In the genomic region with DNA sequence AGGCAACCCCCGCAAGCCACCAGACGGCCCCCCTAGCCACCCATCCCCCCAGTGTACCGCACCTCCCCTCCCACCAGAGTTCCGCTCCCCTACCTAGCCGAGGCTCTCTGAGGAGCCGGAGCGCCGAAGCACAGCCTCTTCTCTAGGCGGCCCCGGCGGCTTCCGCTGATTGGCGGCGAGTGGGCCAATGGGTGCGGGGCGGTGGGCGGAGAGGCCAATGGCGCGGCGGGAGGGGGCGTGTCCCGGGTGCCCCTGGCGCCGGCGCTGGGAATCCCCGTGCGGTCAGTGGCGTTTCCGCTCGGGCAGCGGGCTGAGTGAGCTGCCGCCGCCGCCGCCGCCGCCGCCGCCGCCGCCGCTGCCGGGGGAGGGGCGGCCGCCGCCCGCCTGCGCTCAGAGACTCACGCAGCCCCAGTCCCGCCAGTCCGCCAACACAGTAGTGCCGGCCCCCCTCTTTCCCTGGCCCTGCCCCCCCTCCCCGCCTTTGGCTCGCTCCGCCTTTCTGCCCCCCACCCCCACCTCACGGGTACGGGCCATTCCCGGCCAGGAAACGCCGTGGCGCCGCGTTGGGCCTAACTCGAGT, we compare ENCODE assay signal across 8 cellular contexts. TPM values are rescaled to one million over a fixed set of nuclear protein-coding genes. Genes with fewer than 3 reads are reported as not detected.
DNase-seq lines count a peak whose midpoint lies in the region; ATAC-seq and TF ChIP-seq lines count a peak whose summit lies in the region.

A gene with protein sequence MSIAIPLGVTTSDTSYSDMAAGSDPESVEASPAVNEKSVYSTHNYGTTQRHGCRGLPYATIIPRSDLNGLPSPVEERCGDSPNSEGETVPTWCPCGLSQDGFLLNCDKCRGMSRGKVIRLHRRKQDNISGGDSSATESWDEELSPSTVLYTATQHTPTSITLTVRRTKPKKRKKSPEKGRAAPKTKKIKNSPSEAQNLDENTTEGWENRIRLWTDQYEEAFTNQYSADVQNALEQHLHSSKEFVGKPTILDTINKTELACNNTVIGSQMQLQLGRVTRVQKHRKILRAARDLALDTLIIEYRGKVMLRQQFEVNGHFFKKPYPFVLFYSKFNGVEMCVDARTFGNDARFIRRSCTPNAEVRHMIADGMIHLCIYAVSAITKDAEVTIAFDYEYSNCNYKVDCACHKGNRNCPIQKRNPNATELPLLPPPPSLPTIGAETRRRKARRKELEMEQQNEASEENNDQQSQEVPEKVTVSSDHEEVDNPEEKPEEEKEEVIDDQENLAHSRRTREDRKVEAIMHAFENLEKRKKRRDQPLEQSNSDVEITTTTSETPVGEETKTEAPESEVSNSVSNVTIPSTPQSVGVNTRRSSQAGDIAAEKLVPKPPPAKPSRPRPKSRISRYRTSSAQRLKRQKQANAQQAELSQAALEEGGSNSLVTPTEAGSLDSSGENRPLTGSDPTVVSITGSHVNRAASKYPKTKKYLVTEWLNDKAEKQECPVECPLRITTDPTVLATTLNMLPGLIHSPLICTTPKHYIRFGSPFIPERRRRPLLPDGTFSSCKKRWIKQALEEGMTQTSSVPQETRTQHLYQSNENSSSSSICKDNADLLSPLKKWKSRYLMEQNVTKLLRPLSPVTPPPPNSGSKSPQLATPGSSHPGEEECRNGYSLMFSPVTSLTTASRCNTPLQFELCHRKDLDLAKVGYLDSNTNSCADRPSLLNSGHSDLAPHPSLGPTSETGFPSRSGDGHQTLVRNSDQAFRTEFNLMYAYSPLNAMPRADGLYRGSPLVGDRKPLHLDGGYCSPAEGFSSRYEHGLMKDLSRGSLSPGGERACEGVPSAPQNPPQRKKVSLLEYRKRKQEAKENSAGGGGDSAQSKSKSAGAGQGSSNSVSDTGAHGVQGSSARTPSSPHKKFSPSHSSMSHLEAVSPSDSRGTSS (N-terminal part only) (plus strand): TSS at position 285 of the 580 bp plus-strand sequence. CDS start 31,324 bp downstream, outside the sequence.

- H3K27ac ChIP-seq in Peyer's patch (peak within 1 kb of the TSS; percentile 94 to 100 (median 98)), esophagus muscularis mucosa (replicated peaks in 1 of 4) (peak within 1 kb of the TSS; percentile 98 to 100 (median 99)), muscle layer of duodenum (ENCODE audit: low read length) (peak within 1 kb of the TSS; percentile 99)

- peak within 1 kb of the TSS; percentile 69 to 93 (median 80) for H3K4me3 ChIP-seq in Peyer's patch
- peak within 1 kb of the TSS; percentile 86 to 92 (median 90) for H3K4me3 ChIP-seq in esophagus muscularis mucosa
- peak within 1 kb of the TSS; percentile 77 to 96 for H3K4me3 ChIP-seq in muscle layer of duodenum (ENCODE audit: low read depth in 1 of 2, low read length in 2 of 2)

- no peak for TF ChIP-seq EP300 in esophagus muscularis mucosa (IDR thresholded peaks at IDR 0.05)

- H3K36me3 ChIP-seq in Peyer's patch: peaks cover 0 to 15% (median 0%) of the 10 kb centered on the region in 3 donors
- peaks cover 0 to 19% (median 8%) of the 10 kb centered on the region in 4 donors for H3K36me3 ChIP-seq in esophagus muscularis mucosa
- H3K36me3 ChIP-seq in muscle layer of duodenum (ENCODE audit: control insufficient read depth in 1 of 2, insufficient read depth in 2 of 2, low read length in 2 of 2): peaks cover 14 to 15% of the 10 kb centered on the region in 2 donors

- peak; percentile 86 to 94 for TF ChIP-seq POLR2A in Peyer's patch (IDR thresholded peaks at IDR 0.05)
- peak; percentile 90 for TF ChIP-seq POLR2A in esophagus muscularis mucosa (IDR thresholded peaks at IDR 0.05; ENCODE audit: low read depth)

- no peaks in the 10 kb centered on the region for H3K9me3 Mint-ChIP-seq in activated T-cell treated with anti-CD3 and anti-CD28 coated beads, Interleukin-2, amount 50 U/mL, for 72 hours

- intact Hi-C loops in esophagus muscularis mucosa (cut with DNase I): no loop called here

- DNase-seq in DMS79 (lab: John Stamatoyannopoulos, UW): peak; percentile 72
- DNase-seq in KG1 (lab: John Stamatoyannopoulos, UW): peak; percentile 93
- DNase-seq in Peyer's patch: peak; percentile 99 to 100 (median 100)
- peak; percentile 100 for DNase-seq in activated T-cell treated with anti-CD3 and anti-CD28 coated beads, Interleukin-2, amount 50 U/mL, for 72 hours
- peak; percentile 99 for DNase-seq in esophagus muscularis mucosa (ENCODE audit: extremely low spot score)
- DNase-seq in stimulated activated CD8-positive, alpha-beta memory T cell treated with anti-CD3 and anti-CD28 coated beads, Interleukin-7, amount 100 ng/mL, for 4 hours (ENCODE audit: low read depth in 2 of 2): peak; percentile 98 to 100

- H3K4me3 Mint-ChIP-seq in activated T-cell treated with anti-CD3 and anti-CD28 coated beads, Interleukin-2, amount 50 U/mL, for 72 hours: peak within 1 kb of the TSS; percentile 97 to 98

- no peaks in the 10 kb centered on the region for H3K9me3 ChIP-seq in Peyer's patch
- H3K9me3 ChIP-seq in esophagus muscularis mucosa: no peaks in the 10 kb centered on the region
- H3K9me3 ChIP-seq in muscle layer of duodenum (ENCODE audit: control insufficient read depth in 1 of 2, low read length in 2 of 2): no peaks in the 10 kb centered on the region

- peak within 1 kb of the TSS; percentile 99 for H3K27ac Mint-ChIP-seq in activated T-cell treated with anti-CD3 and anti-CD28 coated beads, Interleukin-2, amount 50 U/mL, for 72 hours

- peaks cover 71% of the 10 kb centered on the region for H3K4me1 Mint-ChIP-seq in activated T-cell treated with anti-CD3 and anti-CD28 coated beads, Interleukin-2, amount 50 U/mL, for 72 hours (ENCODE audit: low read depth)

- WGBS in esophagus muscularis mucosa: under 1% methylated on average over 23 of the region's 64 CpGs

- H3K4me1 ChIP-seq in Peyer's patch (peaks cover 0 to 63% (median 15%) of the 10 kb centered on the region in 4 donors), esophagus muscularis mucosa (peaks cover 51 to 75% (median 71%) of the 10 kb centered on the region in 4 donors), muscle layer of duodenum (ENCODE audit: control insufficient read depth in 1 of 2, insufficient read depth in 2 of 2, low read length in 2 of 2) (peaks cover 21 to 66% of the 10 kb centered on the region in 2 donors)

- TF ChIP-seq CTCF in Peyer's patch (IDR thresholded peaks at IDR 0.05) (no peak), esophagus muscularis mucosa (IDR thresholded peaks at IDR 0.05) (no peak)

- peaks cover 21 to 37% of the 10 kb centered on the region in 2 donors for H3K36me3 Mint-ChIP-seq in activated T-cell treated with anti-CD3 and anti-CD28 coated beads, Interleukin-2, amount 50 U/mL, for 72 hours (ENCODE audit: insufficient read depth in 2 of 2)

- no peaks in the 10 kb centered on the region for H3K27me3 Mint-ChIP-seq in activated T-cell treated with anti-CD3 and anti-CD28 coated beads, Interleukin-2, amount 50 U/mL, for 72 hours (ENCODE audit: low read depth)

- ATAC-seq in GM21737 (IDR thresholded peaks at IDR 0.05; ENCODE audit: unreplicated experiment): peak; percentile 51
- peak; percentile 67 to 68 for ATAC-seq in activated T-cell treated with anti-CD3 and anti-CD28 coated beads, Interleukin-2, amount 50 U/mL, for 72 hours (replicated peaks in 1 of 2)

- H3K27me3 ChIP-seq in Peyer's patch (no peaks in the 10 kb centered on the region), esophagus muscularis mucosa (no peaks in the 10 kb centered on the region), muscle layer of duodenum (ENCODE audit: low read depth, low read length) (no peaks in the 10 kb centered on the region)

RNA-seq across cellular contexts. Expression of the gene that starts here (rescaled TPM):
- total RNA-seq in Peyer's patch (100 to 1,000 TPM in 3 of 4 donors, 10 to 100 TPM in 1; 72.5 to 272 (median 147) TPM), esophagus muscularis mucosa (10 to 100 TPM; 54.8 to 84.3 (median 78.1) TPM)
- total RNA-seq in activated T-cell treated with anti-CD3 and anti-CD28 coated beads, Interleukin-2, amount 50 U/mL, for 72 hours: 100 to 1,000 TPM; 158 to 173 TPM

Comparison
In these comparisons a context has a peak if more than half of its experiments do, and no peak if none do; other contexts are left out.
1. Peak in every context shown above with its lines: DNase-seq, ATAC-seq, H3K4me3 ChIP-seq and H3K27ac ChIP-seq.